ENCODE assay signal across 8 cellular contexts in genomic region chr2:55051026-55051866, GRCh38. TPM values are rescaled to one million over a fixed set of nuclear protein-coding genes. Genes with fewer than 3 reads are reported as not detected.
DNase-seq lines count a peak whose midpoint lies in the region; ATAC-seq, FAIRE-seq and TF ChIP-seq lines count a peak whose summit lies in the region.

No MANE protein-coding gene starts in this region.

- CTCF ChIA-PET in A549 (lab: Yijun Ruan, JAX): interaction anchor here (0.5 to 4.8 kb wide), 20 partner anchors 7 to 152 kb away, joined by 3 to 198 read pairs (median 4); no protein-coding TSS in a partner anchor

- peaks cover 54% of the 10 kb centered on the region for H3K4me1 Mint-ChIP-seq in activated T-helper 2 cell treated with anti-CD3 and anti-CD28 coated beads, Interferon-gamma antibody, Interleukin-2, Interleukin-4, amounts not matched to agents 10 μg/mL and 5 μg/mL and 100 μg/mL, durations not matched to agents 14 hours and 24 hours and 36 hours (ENCODE audit: low read depth)
- peaks cover 46% of the 10 kb centered on the region for H3K4me1 Mint-ChIP-seq in nephron progenitor cell

- under 1% methylated on average over 9 of the region's 9 CpGs for WGBS in A549 (ENCODE audit: missing lambda C conversion rate)

- TF ChIP-seq EP300 in A549 (IDR thresholded peaks at IDR 0.05): peak; percentile 40 to 42; a peak in 3 of 5 replicates

- intact Hi-C loops in activated T-helper 2 cell treated with anti-CD3 and anti-CD28 coated beads, Interferon-gamma antibody, Interleukin-2, Interleukin-4, amounts not matched to agents 10 μg/mL and 5 μg/mL and 100 μg/mL, durations not matched to agents 14 hours and 24 hours and 36 hours (cut with micrococcal nuclease): loop anchor here (2.0 to 5.0 kb wide), 2 partner anchors 366 to 490 kb away; partner anchors contain the start of gene CCDC88A

- H3K27ac Mint-ChIP-seq in activated T-helper 2 cell treated with anti-CD3 and anti-CD28 coated beads, Interferon-gamma antibody, Interleukin-2, Interleukin-4, amounts not matched to agents 10 μg/mL and 5 μg/mL and 100 μg/mL, durations not matched to agents 14 hours and 24 hours and 36 hours: peak overlapping the region; percentile 99
- peak overlapping the region; percentile 99 for H3K27ac Mint-ChIP-seq in nephron progenitor cell

- POLR2A ChIA-PET in A549 (lab: Yijun Ruan, JAX): interaction anchor here (0.6 to 3.8 kb wide), 35 partner anchors 9 to 584 kb away, joined by 3 to 41 read pairs (median 6); partner anchors contain the start of genes CFAP36, CLHC1, EML6 and RPS27A

- no peaks in the 10 kb centered on the region for H3K9me3 ChIP-seq in A549

- DNase-seq in A549 (ENCODE audit: low read depth in 1 of 2, low spot score in 1 of 2): peak; percentile 89 to 96
- peak; percentile 100 for DNase-seq in GM04503 (ENCODE audit: low read depth)
- peak; percentile 21 to 39 for DNase-seq in NOMO-1 (lab: John Stamatoyannopoulos, UW; ENCODE audit: unreplicated experiment in 2 of 2)
- no peak for DNase-seq in activated T-helper 2 cell treated with anti-CD3 and anti-CD28 coated beads, Interferon-gamma antibody, Interleukin-2, Interleukin-4, amounts not matched to agents 10 μg/mL and 5 μg/mL and 100 μg/mL, durations not matched to agents 14 hours and 24 hours and 36 hours (ENCODE audit: low spot score)
- DNase-seq in foreskin fibroblast: peak; percentile 99
- no peak for DNase-seq in nephron progenitor cell

- no peak for TF ChIP-seq POLR2A in A549 (IDR thresholded peaks at IDR 0.05; ENCODE audit: low read length)

- H3K9me3 Mint-ChIP-seq in activated T-helper 2 cell treated with anti-CD3 and anti-CD28 coated beads, Interferon-gamma antibody, Interleukin-2, Interleukin-4, amounts not matched to agents 10 μg/mL and 5 μg/mL and 100 μg/mL, durations not matched to agents 14 hours and 24 hours and 36 hours: no peaks in the 10 kb centered on the region
- no peaks in the 10 kb centered on the region for H3K9me3 Mint-ChIP-seq in nephron progenitor cell

- H3K4me3 ChIP-seq in A549 (peak overlapping the region; percentile 95), foreskin fibroblast (ENCODE audit: low read depth in 1 of 2, low read length in 2 of 2) (peak overlapping the region; percentile 83 to 95)

- FAIRE-seq in A549 (lab: Jason Lieb, UNC): peak; percentile 92

- H3K4me3 Mint-ChIP-seq in activated T-helper 2 cell treated with anti-CD3 and anti-CD28 coated beads, Interferon-gamma antibody, Interleukin-2, Interleukin-4, amounts not matched to agents 10 μg/mL and 5 μg/mL and 100 μg/mL, durations not matched to agents 14 hours and 24 hours and 36 hours (ENCODE audit: low read depth): peak overlapping the region; percentile 99
- peak overlapping the region; percentile 100 for H3K4me3 Mint-ChIP-seq in nephron progenitor cell

- ATAC-seq in A549 (peak; percentile 49 to 61), GM19397 (IDR thresholded peaks at IDR 0.05; ENCODE audit: unreplicated experiment) (no peak), GM19463 (IDR thresholded peaks at IDR 0.05; ENCODE audit: unreplicated experiment) (no peak)

- peak overlapping the region; percentile 77 for H3K4me2 ChIP-seq in A549

- H3K27ac ChIP-seq in A549: peak overlapping the region; percentile 94 to 97

- TF ChIP-seq CTCF in A549 (IDR thresholded peaks at IDR 0.05) (no peak), foreskin fibroblast (IDR thresholded peaks at IDR 0.05; ENCODE audit: low read depth, low read length) (no peak), nephron progenitor cell (IDR thresholded peaks at IDR 0.05) (no peak)

- no peaks in the 10 kb centered on the region for H3K27me3 Mint-ChIP-seq in activated T-helper 2 cell treated with anti-CD3 and anti-CD28 coated beads, Interferon-gamma antibody, Interleukin-2, Interleukin-4, amounts not matched to agents 10 μg/mL and 5 μg/mL and 100 μg/mL, durations not matched to agents 14 hours and 24 hours and 36 hours (ENCODE audit: low read depth)
- no peaks in the 10 kb centered on the region for H3K27me3 Mint-ChIP-seq in nephron progenitor cell (ENCODE audit: low read depth, poor library complexity)

- peaks cover 20% of the 10 kb centered on the region for H3K36me3 Mint-ChIP-seq in activated T-helper 2 cell treated with anti-CD3 and anti-CD28 coated beads, Interferon-gamma antibody, Interleukin-2, Interleukin-4, amounts not matched to agents 10 μg/mL and 5 μg/mL and 100 μg/mL, durations not matched to agents 14 hours and 24 hours and 36 hours (ENCODE audit: low read depth)
- H3K36me3 Mint-ChIP-seq in nephron progenitor cell (ENCODE audit: low read depth): no peaks in the 10 kb centered on the region

- peaks cover 36% of the 10 kb centered on the region for H3K4me1 ChIP-seq in A549

- TF ChIP-seq RAD21 in A549 (conservative IDR thresholded peaks at IDR 0.05 in 1 of 2, IDR thresholded peaks at IDR 0.05 in 1 of 2): no peak

TF ChIP-seq in A549, 52 proteins besides CTCF, POLR2A, EP300 and RAD21 (continues in another document):
- TF ChIP-seq RARB (CRISPR knock-in tag; IDR thresholded peaks at IDR 0.05) (peak; percentile 75; the same call in 1 of the 2 replicates), HOXB13 (CRISPR knock-in tag; IDR thresholded peaks at IDR 0.05; ENCODE audit: low read depth) (no peak), RFX5 (IDR thresholded peaks at IDR 0.05) (0 out of 2 replicates have a peak, but pooled peaks have one; percentile 21), ELK1 (IDR thresholded peaks at IDR 0.05; ENCODE audit: low read depth, low read length) (no peak), SREBF2 (IDR thresholded peaks at IDR 0.05) (no peak), ESRRA (IDR thresholded peaks at IDR 0.05; ENCODE audit: borderline replicate concordance, low read length) (no peak), EHF (CRISPR knock-in tag; IDR thresholded peaks at IDR 0.05) (no peak), BCL3 (IDR thresholded peaks at IDR 0.05) (peak; percentile 25; the same call in 1 of the 3 replicates), SMC3 (IDR thresholded peaks at IDR 0.05) (peak; percentile 27; the same call in 1 of the 3 replicates), HDAC2 (IDR thresholded peaks at IDR 0.05) (no peak), CHD4 (IDR thresholded peaks at IDR 0.05; ENCODE audit: borderline replicate concordance) (no peak), HMGXB4 (CRISPR knock-in tag; IDR thresholded peaks at IDR 0.05; ENCODE audit: borderline replicate concordance) (no peak), E2F6 (IDR thresholded peaks at IDR 0.05; ENCODE audit: borderline replicate concordance, low read depth) (no peak), ZSCAN20 (CRISPR knock-in tag; IDR thresholded peaks at IDR 0.05) (no peak), MYC (IDR thresholded peaks at IDR 0.05; ENCODE audit: borderline replicate concordance, low read length) (no peak), HOXA7 (CRISPR knock-in tag; IDR thresholded peaks at IDR 0.05) (0 out of 2 replicates have a peak, but pooled peaks have one; percentile 12), FOXS1 (CRISPR knock-in tag; IDR thresholded peaks at IDR 0.05) (no peak), NPAS2 (CRISPR knock-in tag; IDR thresholded peaks at IDR 0.05; ENCODE audit: borderline replicate concordance) (no peak), GATA3 (IDR thresholded peaks at IDR 0.05; ENCODE audit: borderline replicate concordance) (peak; percentile 68; the same call in 1 of the 2 replicates)

RNA-seq across cellular contexts. Expression of gene RTN4, which starts 1.0 kb away (rescaled TPM):
- polyA plus RNA-seq in A549 (2011; rRNA removed) (302 and 336 TPM in 2 replicates), A549 (2017; fragmentation: RNase III; extraction: RNeasy Plus Mini Kit Qiagen cat#74134 plus additional on column Dnase treatment) (367 to 403 TPM (median 394 TPM) in 3 replicates)
- 195 and 217 TPM in 2 replicates for polyA plus RNA-seq in A549 (2012; cell fraction: cytosol; rRNA removed)
- 194 and 224 TPM in 2 replicates for polyA plus RNA-seq in A549 (2012; cell fraction: nucleus; rRNA removed)
- polyA minus RNA-seq in A549 (2011; rRNA and poly(A)+ RNA removed): 164 and 187 TPM in 2 replicates
- total RNA-seq in activated T-helper 2 cell treated with anti-CD3 and anti-CD28 coated beads, Interferon-gamma antibody, Interleukin-2, Interleukin-4, amounts not matched to agents 10 μg/mL and 5 μg/mL and 100 μg/mL, durations not matched to agents 14 hours and 24 hours and 36 hours: 91.2 and 93.3 TPM in 2 replicates

Comparison
In these comparisons a context has a peak if more than half of its experiments do, and no peak if none do; other contexts are left out.
1. ATAC-seq: peak in A549 (2 of 2); none in GM19397 (single experiment) and GM19463 (single experiment).
2. DNase-seq: peak in A549 (2 of 2), GM04503 (single experiment), NOMO-1 (2 of 2) and foreskin fibroblast (2 of 2); none in activated T-helper 2 cell treated with anti-CD3 and anti-CD28 coated beads, Interferon-gamma antibody, Interleukin-2, Interleukin-4, amounts not matched to agents 10 μg/mL and 5 μg/mL and 100 μg/mL, durations not matched to agents 14 hours and 24 hours and 36 hours (single experiment) and nephron progenitor cell (single experiment).